Comparison of ENCODE assay signal across 21 cellular contexts in the genomic region with DNA sequence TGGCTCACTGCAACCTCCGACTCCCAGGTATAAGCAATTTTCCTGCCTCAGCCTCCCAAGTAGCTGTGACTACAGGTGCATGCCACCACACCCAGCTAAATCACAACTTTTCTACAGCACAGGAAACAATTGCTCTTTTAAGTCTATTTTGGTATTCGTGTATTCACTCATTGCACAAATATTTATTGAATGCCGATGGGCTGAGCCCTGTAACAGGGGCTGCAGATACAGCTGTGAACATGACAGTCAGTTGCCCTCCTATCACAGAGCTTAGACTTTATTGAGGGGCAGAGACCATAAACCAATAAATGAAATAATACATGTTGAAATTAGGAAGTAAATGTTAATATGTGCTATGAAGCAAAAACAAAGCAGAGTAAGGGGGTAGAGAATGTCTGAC.
"Had no signal": no experiment of that assay in that cellular context is flagged by ENCODE, and none has a peak within 500 bp of the region (broad histone marks: within the 10 kb centered on the region; RNA-seq: fewer than 3 reads in every experiment).

No MANE protein-coding gene starts in this region.

- H3K36me3 Mint-ChIP-seq: activated naive CD4-positive, alpha-beta T cell treated with anti-CD3 and anti-CD28 coated beads, Interleukin-2, amount 10 ng/mL, durations not matched to agents 7 days and 5 days had no signal

- ATAC-seq: activated CD4-positive, alpha-beta T cell treated with anti-CD3 and anti-CD28 coated beads for 36 hours; left lobe of liver; stimulated activated naive CD8-positive, alpha-beta T cell treated with anti-CD3 and anti-CD28 coated beads, Interleukin-15, amount 100 ng/mL, for 72 hours had no signal

- H3K27ac Mint-ChIP-seq: activated CD4-positive, alpha-beta memory T cell treated with anti-CD3 and anti-CD28 coated beads, Interleukin-2, amount 10 ng/mL, durations not matched to agents 7 days and 5 days; activated CD4-positive, alpha-beta T cell treated with anti-CD3 and anti-CD28 coated beads for 36 hours; activated naive CD4-positive, alpha-beta T cell treated with anti-CD3 and anti-CD28 coated beads, Interleukin-2, amount 10 ng/mL, durations not matched to agents 7 days and 5 days; activated T-cell treated with anti-CD3 and anti-CD28 coated beads, Interleukin-2, amount 50 U/mL, for 24 hours; stimulated activated naive CD8-positive, alpha-beta T cell treated with anti-CD3 and anti-CD28 coated beads, Interleukin-15, amount 100 ng/mL, for 72 hours had no signal

- H3K27ac ChIP-seq: breast epithelium, coronary artery, upper lobe of left lung had no signal

- H3K9me3 ChIP-seq: breast epithelium, upper lobe of left lung had no signal

- FAIRE-seq: endometrium, keratinocyte had no signal

- H3K27me3 ChIP-seq: breast epithelium, upper lobe of left lung had no signal

- H3K4me3 Mint-ChIP-seq: activated CD4-positive, alpha-beta memory T cell treated with anti-CD3 and anti-CD28 coated beads, Interleukin-2, amount 10 ng/mL, durations not matched to agents 7 days and 5 days; activated CD4-positive, alpha-beta T cell treated with anti-CD3 and anti-CD28 coated beads for 36 hours; activated naive CD4-positive, alpha-beta T cell treated with anti-CD3 and anti-CD28 coated beads, Interleukin-2, amount 10 ng/mL, durations not matched to agents 7 days and 5 days; activated T-cell treated with anti-CD3 and anti-CD28 coated beads, Interleukin-2, amount 50 U/mL, for 24 hours; stimulated activated naive CD8-positive, alpha-beta T cell treated with anti-CD3 and anti-CD28 coated beads, Interleukin-15, amount 100 ng/mL, for 72 hours had no signal

- H3K4me3 ChIP-seq: breast epithelium, coronary artery, lung, upper lobe of left lung had no signal

- DNase-seq: activated CD4-positive, alpha-beta memory T cell treated with anti-CD3 and anti-CD28 coated beads, Interleukin-2, amount 10 ng/mL, durations not matched to agents 7 days and 5 days; activated CD4-positive, alpha-beta T cell treated with anti-CD3 and anti-CD28 coated beads for 36 hours; activated effector memory CD4-positive, alpha-beta T cell treated with Interleukin-2 at 50 U/mL for 16 hours; activated naive CD4-positive, alpha-beta T cell treated with anti-CD3 and anti-CD28 coated beads, Interleukin-2, amount 10 ng/mL, durations not matched to agents 7 days and 5 days; activated T-cell treated with anti-CD3 and anti-CD28 coated beads, Interleukin-2, amount 50 U/mL, for 24 hours; aorta; erythroblast; foreskin melanocyte; glutamatergic neuron; hippocampal formation; occipital lobe; posterior cingulate gyrus; stimulated activated naive CD8-positive, alpha-beta T cell treated with anti-CD3 and anti-CD28 coated beads, Interleukin-15, amount 100 ng/mL, for 72 hours; T-helper 2 cell; upper lobe of left lung had no signal

- H3K27me3 Mint-ChIP-seq: activated T-cell treated with anti-CD3 and anti-CD28 coated beads, Interleukin-2, amount 50 U/mL, for 24 hours; stimulated activated naive CD8-positive, alpha-beta T cell treated with anti-CD3 and anti-CD28 coated beads, Interleukin-15, amount 100 ng/mL, for 72 hours had no signal

- H3K9me3 Mint-ChIP-seq: activated CD4-positive, alpha-beta memory T cell treated with anti-CD3 and anti-CD28 coated beads, Interleukin-2, amount 10 ng/mL, durations not matched to agents 7 days and 5 days; activated naive CD4-positive, alpha-beta T cell treated with anti-CD3 and anti-CD28 coated beads, Interleukin-2, amount 10 ng/mL, durations not matched to agents 7 days and 5 days; activated T-cell treated with anti-CD3 and anti-CD28 coated beads, Interleukin-2, amount 50 U/mL, for 24 hours; stimulated activated naive CD8-positive, alpha-beta T cell treated with anti-CD3 and anti-CD28 coated beads, Interleukin-15, amount 100 ng/mL, for 72 hours had no signal

- H3K36me3 ChIP-seq: breast epithelium, upper lobe of left lung had no signal
